In the genomic region with DNA sequence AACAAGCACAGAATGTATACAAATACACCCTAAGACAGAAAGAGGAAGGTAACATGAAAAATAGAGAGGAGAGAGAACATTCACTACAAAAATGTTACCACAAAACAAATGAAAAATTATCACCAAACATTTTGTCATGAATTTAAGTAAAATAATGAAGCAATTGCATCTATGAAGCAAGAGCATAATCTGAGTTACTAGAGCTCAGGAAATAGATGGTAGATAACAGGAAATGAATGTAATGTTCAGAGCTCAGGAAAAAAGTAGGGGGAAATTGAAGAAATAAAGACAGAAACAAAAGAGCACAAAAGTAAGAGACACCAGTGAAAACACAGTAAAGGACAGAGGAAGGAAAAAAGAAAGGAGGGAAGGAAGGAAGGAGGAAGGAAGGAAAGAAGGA, we compare ENCODE assay signal across 27 cellular contexts. TPM values are rescaled to one million over a fixed set of nuclear protein-coding genes. Genes with fewer than 3 reads are reported as not detected.
"Had no signal": no experiment of that assay in that cellular context is flagged by ENCODE, and none has a peak within 500 bp of the region (broad histone marks: within the 10 kb centered on the region; RNA-seq: fewer than 3 reads in every experiment).

No MANE protein-coding gene starts in this region.

- FAIRE-seq: astrocyte, colon had no signal

- H3K27me3 Mint-ChIP-seq: activated naive CD4-positive, alpha-beta T cell treated with anti-CD3 and anti-CD28 coated beads, Interleukin-2, amount 50 U/mL, for 24 hours had no signal

- H3K4me3 Mint-ChIP-seq: activated CD8-positive, alpha-beta T cell treated with anti-CD3 and anti-CD28 coated beads, Interleukin-2, amount 10 ng/mL, durations not matched to agents 7 days and 5 days; activated naive CD4-positive, alpha-beta T cell treated with anti-CD3 and anti-CD28 coated beads, Interleukin-2, amount 50 U/mL, for 24 hours; brain; T-helper 1 cell treated with Interleukin-12 subunit alpha and Interleukin-12 subunit beta and Interleukin-4 antibody, amounts not matched to agents 30 μg/mL and 1 μg/mL, for 36 hours; WTC11 had no signal

- H3K4me1 Mint-ChIP-seq: activated naive CD4-positive, alpha-beta T cell treated with anti-CD3 and anti-CD28 coated beads, Interleukin-2, amount 50 U/mL, for 24 hours had no signal

- H3K36me3 ChIP-seq: cardiac muscle cell had no signal

- H3K36me3 Mint-ChIP-seq: activated naive CD4-positive, alpha-beta T cell treated with anti-CD3 and anti-CD28 coated beads, Interleukin-2, amount 50 U/mL, for 24 hours; brain; WTC11 had no signal

- H3K4me3 ChIP-seq: cardiac muscle cell had no signal

- H3K9me3 ChIP-seq: SK-N-SH had no signal

- H3K9ac ChIP-seq: SK-N-SH had no signal

- H3K27ac Mint-ChIP-seq: activated CD8-positive, alpha-beta T cell treated with anti-CD3 and anti-CD28 coated beads, Interleukin-2, amount 10 ng/mL, durations not matched to agents 7 days and 5 days; activated naive CD4-positive, alpha-beta T cell treated with anti-CD3 and anti-CD28 coated beads, Interleukin-2, amount 50 U/mL, for 24 hours; brain; T-helper 1 cell treated with Interleukin-12 subunit alpha and Interleukin-12 subunit beta and Interleukin-4 antibody, amounts not matched to agents 30 μg/mL and 1 μg/mL, for 36 hours; WTC11 had no signal

- H3K9me3 Mint-ChIP-seq: activated naive CD4-positive, alpha-beta T cell treated with anti-CD3 and anti-CD28 coated beads, Interleukin-2, amount 50 U/mL, for 24 hours; brain; T-helper 1 cell treated with Interleukin-12 subunit alpha and Interleukin-12 subunit beta and Interleukin-4 antibody, amounts not matched to agents 30 μg/mL and 1 μg/mL, for 36 hours; WTC11 had no signal

- H3K27me3 ChIP-seq: cardiac muscle cell had no signal

- DNase-seq: activated CD4-positive, alpha-beta T cell treated with anti-CD3 and anti-CD28 coated beads for 48 hours; activated CD4-positive, alpha-beta T cell treated with anti-CD3 and anti-CD28 coated beads, Interleukin-2, amount 50 U/mL, for 4 hours; activated CD4-positive, CD25-positive, alpha-beta regulatory T cell treated with anti-CD3 and anti-CD28 coated beads, Interleukin-2, amount 50 U/mL, for 72 hours; activated CD8-positive, alpha-beta memory T cell treated with anti-CD3 and anti-CD28 coated beads, Interleukin-2, amount 50 U/mL, for 48 hours; activated CD8-positive, alpha-beta T cell treated with anti-CD3 and anti-CD28 coated beads, Interleukin-2, amount 10 ng/mL, durations not matched to agents 7 days and 5 days; activated T-cell treated with anti-CD3 and anti-CD28 coated beads, Interleukin-2, amount 50 U/mL, for 1 hour; amygdala; cerebellar nuclear complex; KG1; NCI-H1092 treated with DMSO at 0.1 percent for 48 hours; NCI-H1436; NCI-H1694 treated with DMSO at 0.1 percent for 48 hours; NCI-H2029 treated with DMSO at 0.1 percent for 48 hours; NCI-H510A treated with DMSO at 0.1 percent for 48 hours; NCI-H69; OCI-M1; RPMI8226; SK-N-SH; SW 1271 had no signal

RNA-seq across cellular contexts. Expression of a gene that starts 19.4 kb away (rescaled TPM):
- total RNA-seq: activated CD8-positive, alpha-beta T cell treated with anti-CD3 and anti-CD28 coated beads, Interleukin-2, amount 10 ng/mL, durations not matched to agents 7 days and 5 days; MCF 10A had no signal
